2 cellular contexts compared by ENCODE assay signal in genomic region chr7:99490878-99491277, GRCh38.
TF ChIP-seq lines count a peak whose summit lies in the region.

No MANE protein-coding gene starts in this region.

TF ChIP-seq in HCT116, 20 proteins besides CTCF, POLR2A, EP300 and RAD21:
- TF ChIP-seq ZNF274 (IDR thresholded peaks at IDR 0.05; ENCODE audit: low read depth, low read length): no peak
- TF ChIP-seq ATF3 (IDR thresholded peaks at IDR 0.05): no peak
- TF ChIP-seq ZBTB33 (IDR thresholded peaks at IDR 0.05; ENCODE audit: extremely low read depth, insufficient replicate concordance, low read length): no peak
- no peak for TF ChIP-seq TCF7L2 (IDR thresholded peaks at IDR 0.05; ENCODE audit: borderline replicate concordance, extremely low read depth, insufficient read depth, insufficient read length)
- no peak for TF ChIP-seq SIN3A (IDR thresholded peaks at IDR 0.05; ENCODE audit: low read depth)
- no peak for TF ChIP-seq REST (IDR thresholded peaks at IDR 0.05; ENCODE audit: low read depth)
- TF ChIP-seq POLR2AphosphoS5 (IDR thresholded peaks at IDR 0.05; ENCODE audit: low read depth, low read length): no peak
- no peak for TF ChIP-seq MAX (IDR thresholded peaks at IDR 0.05)
- TF ChIP-seq ZFX (IDR thresholded peaks at IDR 0.05): no peak
- TF ChIP-seq YY1 (IDR thresholded peaks at IDR 0.05; ENCODE audit: extremely low read depth, insufficient replicate concordance, low read depth, low read length): no peak
- TF ChIP-seq SP1 (IDR thresholded peaks at IDR 0.05; ENCODE audit: low read depth): no peak
- TF ChIP-seq EZH2 (IDR thresholded peaks at IDR 0.05): no peak
- TF ChIP-seq FOSL1 (IDR thresholded peaks at IDR 0.05; ENCODE audit: low read depth): no peak
- TF ChIP-seq ELF1 (IDR thresholded peaks at IDR 0.05; ENCODE audit: borderline replicate concordance, low read depth): no peak
TF ChIP-seq in HCT116: peak in this region for 0.

TF ChIP-seq in K562, 482 proteins besides CTCF, POLR2A, EP300 and RAD21:
- 0 out of 2 replicates have a peak, but pooled peaks have one; percentile 5 for TF ChIP-seq POLR2AphosphoS5 (IDR thresholded peaks at IDR 0.05; ENCODE audit: control insufficient read depth, insufficient read depth, low read depth, low read length)
- no peak for TF ChIP-seq SNAPC5 (CRISPR knock-in tag; IDR thresholded peaks at IDR 0.05)
- no peak for TF ChIP-seq CBX2 (IDR thresholded peaks at IDR 0.05; ENCODE audit: insufficient read depth, low read length, poor library complexity, severe bottlenecking)
- no peak for TF ChIP-seq HDAC3 (IDR thresholded peaks at IDR 0.05; ENCODE audit: borderline replicate concordance, partially characterized antibody)
- TF ChIP-seq KLF10 (CRISPR knock-in tag; IDR thresholded peaks at IDR 0.05): no peak
- TF ChIP-seq CHD1 (IDR thresholded peaks at IDR 0.05; ENCODE audit: low read length): no peak
- no peak for TF ChIP-seq MAZ (CRISPR knock-in tag; conservative IDR thresholded peaks at IDR 0.05 in 1 of 2, IDR thresholded peaks at IDR 0.05 in 1 of 2)
- no peak for TF ChIP-seq MXI1 (IDR thresholded peaks at IDR 0.05; ENCODE audit: low read depth, low read length)
- TF ChIP-seq TAF15 (IDR thresholded peaks at IDR 0.05; ENCODE audit: low read depth, low read length): no peak
- TF ChIP-seq HOMEZ (CRISPR knock-in tag; IDR thresholded peaks at IDR 0.05): no peak
- TF ChIP-seq, protein P1, sequence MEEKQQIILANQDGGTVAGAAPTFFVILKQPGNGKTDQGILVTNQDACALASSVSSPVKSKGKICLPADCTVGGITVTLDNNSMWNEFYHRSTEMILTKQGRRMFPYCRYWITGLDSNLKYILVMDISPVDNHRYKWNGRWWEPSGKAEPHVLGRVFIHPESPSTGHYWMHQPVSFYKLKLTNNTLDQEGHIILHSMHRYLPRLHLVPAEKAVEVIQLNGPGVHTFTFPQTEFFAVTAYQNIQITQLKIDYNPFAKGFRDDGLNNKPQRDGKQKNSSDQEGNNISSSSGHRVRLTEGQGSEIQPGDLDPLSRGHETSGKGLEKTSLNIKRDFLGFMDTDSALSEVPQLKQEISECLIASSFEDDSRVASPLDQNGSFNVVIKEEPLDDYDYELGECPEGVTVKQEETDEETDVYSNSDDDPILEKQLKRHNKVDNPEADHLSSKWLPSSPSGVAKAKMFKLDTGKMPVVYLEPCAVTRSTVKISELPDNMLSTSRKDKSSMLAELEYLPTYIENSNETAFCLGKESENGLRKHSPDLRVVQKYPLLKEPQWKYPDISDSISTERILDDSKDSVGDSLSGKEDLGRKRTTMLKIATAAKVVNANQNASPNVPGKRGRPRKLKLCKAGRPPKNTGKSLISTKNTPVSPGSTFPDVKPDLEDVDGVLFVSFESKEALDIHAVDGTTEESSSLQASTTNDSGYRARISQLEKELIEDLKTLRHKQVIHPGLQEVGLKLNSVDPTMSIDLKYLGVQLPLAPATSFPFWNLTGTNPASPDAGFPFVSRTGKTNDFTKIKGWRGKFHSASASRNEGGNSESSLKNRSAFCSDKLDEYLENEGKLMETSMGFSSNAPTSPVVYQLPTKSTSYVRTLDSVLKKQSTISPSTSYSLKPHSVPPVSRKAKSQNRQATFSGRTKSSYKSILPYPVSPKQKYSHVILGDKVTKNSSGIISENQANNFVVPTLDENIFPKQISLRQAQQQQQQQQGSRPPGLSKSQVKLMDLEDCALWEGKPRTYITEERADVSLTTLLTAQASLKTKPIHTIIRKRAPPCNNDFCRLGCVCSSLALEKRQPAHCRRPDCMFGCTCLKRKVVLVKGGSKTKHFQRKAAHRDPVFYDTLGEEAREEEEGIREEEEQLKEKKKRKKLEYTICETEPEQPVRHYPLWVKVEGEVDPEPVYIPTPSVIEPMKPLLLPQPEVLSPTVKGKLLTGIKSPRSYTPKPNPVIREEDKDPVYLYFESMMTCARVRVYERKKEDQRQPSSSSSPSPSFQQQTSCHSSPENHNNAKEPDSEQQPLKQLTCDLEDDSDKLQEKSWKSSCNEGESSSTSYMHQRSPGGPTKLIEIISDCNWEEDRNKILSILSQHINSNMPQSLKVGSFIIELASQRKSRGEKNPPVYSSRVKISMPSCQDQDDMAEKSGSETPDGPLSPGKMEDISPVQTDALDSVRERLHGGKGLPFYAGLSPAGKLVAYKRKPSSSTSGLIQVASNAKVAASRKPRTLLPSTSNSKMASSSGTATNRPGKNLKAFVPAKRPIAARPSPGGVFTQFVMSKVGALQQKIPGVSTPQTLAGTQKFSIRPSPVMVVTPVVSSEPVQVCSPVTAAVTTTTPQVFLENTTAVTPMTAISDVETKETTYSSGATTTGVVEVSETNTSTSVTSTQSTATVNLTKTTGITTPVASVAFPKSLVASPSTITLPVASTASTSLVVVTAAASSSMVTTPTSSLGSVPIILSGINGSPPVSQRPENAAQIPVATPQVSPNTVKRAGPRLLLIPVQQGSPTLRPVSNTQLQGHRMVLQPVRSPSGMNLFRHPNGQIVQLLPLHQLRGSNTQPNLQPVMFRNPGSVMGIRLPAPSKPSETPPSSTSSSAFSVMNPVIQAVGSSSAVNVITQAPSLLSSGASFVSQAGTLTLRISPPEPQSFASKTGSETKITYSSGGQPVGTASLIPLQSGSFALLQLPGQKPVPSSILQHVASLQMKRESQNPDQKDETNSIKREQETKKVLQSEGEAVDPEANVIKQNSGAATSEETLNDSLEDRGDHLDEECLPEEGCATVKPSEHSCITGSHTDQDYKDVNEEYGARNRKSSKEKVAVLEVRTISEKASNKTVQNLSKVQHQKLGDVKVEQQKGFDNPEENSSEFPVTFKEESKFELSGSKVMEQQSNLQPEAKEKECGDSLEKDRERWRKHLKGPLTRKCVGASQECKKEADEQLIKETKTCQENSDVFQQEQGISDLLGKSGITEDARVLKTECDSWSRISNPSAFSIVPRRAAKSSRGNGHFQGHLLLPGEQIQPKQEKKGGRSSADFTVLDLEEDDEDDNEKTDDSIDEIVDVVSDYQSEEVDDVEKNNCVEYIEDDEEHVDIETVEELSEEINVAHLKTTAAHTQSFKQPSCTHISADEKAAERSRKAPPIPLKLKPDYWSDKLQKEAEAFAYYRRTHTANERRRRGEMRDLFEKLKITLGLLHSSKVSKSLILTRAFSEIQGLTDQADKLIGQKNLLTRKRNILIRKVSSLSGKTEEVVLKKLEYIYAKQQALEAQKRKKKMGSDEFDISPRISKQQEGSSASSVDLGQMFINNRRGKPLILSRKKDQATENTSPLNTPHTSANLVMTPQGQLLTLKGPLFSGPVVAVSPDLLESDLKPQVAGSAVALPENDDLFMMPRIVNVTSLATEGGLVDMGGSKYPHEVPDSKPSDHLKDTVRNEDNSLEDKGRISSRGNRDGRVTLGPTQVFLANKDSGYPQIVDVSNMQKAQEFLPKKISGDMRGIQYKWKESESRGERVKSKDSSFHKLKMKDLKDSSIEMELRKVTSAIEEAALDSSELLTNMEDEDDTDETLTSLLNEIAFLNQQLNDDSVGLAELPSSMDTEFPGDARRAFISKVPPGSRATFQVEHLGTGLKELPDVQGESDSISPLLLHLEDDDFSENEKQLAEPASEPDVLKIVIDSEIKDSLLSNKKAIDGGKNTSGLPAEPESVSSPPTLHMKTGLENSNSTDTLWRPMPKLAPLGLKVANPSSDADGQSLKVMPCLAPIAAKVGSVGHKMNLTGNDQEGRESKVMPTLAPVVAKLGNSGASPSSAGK (IDR thresholded peaks at IDR 0.05): peak; percentile 31; the same call in 1 of the 2 replicates
- TF ChIP-seq, protein P2, sequence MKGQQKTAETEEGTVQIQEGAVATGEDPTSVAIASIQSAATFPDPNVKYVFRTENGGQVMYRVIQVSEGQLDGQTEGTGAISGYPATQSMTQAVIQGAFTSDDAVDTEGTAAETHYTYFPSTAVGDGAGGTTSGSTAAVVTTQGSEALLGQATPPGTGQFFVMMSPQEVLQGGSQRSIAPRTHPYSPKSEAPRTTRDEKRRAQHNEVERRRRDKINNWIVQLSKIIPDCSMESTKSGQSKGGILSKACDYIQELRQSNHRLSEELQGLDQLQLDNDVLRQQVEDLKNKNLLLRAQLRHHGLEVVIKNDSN (CRISPR knock-in tag; IDR thresholded peaks at IDR 0.05): no peak
- TF ChIP-seq, protein P3, sequence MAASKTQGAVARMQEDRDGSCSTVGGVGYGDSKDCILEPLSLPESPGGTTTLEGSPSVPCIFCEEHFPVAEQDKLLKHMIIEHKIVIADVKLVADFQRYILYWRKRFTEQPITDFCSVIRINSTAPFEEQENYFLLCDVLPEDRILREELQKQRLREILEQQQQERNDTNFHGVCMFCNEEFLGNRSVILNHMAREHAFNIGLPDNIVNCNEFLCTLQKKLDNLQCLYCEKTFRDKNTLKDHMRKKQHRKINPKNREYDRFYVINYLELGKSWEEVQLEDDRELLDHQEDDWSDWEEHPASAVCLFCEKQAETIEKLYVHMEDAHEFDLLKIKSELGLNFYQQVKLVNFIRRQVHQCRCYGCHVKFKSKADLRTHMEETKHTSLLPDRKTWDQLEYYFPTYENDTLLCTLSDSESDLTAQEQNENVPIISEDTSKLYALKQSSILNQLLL (CRISPR knock-in tag; IDR thresholded peaks at IDR 0.05; ENCODE audit: borderline replicate concordance): no peak
- no peak for TF ChIP-seq ARID1B (IDR thresholded peaks at IDR 0.05)
- no peak for TF ChIP-seq IFI16 (CRISPR knock-in tag; IDR thresholded peaks at IDR 0.05)
- no peak for TF ChIP-seq JUND (IDR thresholded peaks at IDR 0.05; ENCODE audit: borderline replicate concordance, low read depth, low read length)
- no peak for TF ChIP-seq JUND (tag; IDR thresholded peaks at IDR 0.05; ENCODE audit: borderline replicate concordance, low read depth, low read length)
- TF ChIP-seq RBM39 (optimal IDR thresholded peaks at IDR 0.05; ENCODE audit: low read depth, low read length): no peak
- TF ChIP-seq CHD7 (IDR thresholded peaks at IDR 0.05; ENCODE audit: low read depth, low read length): no peak
- peak; percentile 62 for TF ChIP-seq L3MBTL2 (IDR thresholded peaks at IDR 0.05)
